Comparison of ENCODE assay signal across 26 cellular contexts in the genomic region with DNA sequence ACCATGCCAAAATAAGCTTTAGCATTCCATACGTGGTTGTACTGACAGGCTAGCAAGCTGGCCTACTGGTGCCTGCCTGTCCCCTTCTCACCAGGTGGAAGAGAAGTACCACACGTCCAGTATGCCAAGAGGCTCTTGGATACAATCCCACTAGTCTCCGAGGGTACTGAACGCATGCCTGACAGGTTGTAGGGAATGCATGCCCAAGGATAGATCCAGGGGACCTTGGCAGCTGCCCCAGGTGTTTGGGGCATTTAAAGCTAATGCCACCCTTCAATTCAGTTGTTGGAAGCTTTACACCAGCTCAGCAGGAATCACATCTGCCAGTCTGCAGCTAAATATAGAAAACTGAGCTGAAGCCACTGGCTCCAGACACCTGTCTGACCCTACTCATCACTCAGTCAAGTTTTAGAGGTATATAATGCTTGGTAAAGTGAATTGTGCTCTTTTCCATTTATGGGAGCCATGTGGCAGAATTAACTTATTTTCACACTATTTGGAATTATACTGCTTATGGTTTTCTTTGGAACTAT. TPM values are rescaled to one million over a fixed set of nuclear protein-coding genes. Genes with fewer than 3 reads are reported as not detected.
DNase-seq lines count a peak whose midpoint lies in the region; ATAC-seq, FAIRE-seq and TF ChIP-seq lines count a peak whose summit lies in the region.
"Had no signal": no experiment of that assay in that cellular context is flagged by ENCODE, and none has a peak within 500 bp of the region (broad histone marks: within the 10 kb centered on the region; RNA-seq: fewer than 3 reads in every experiment).

No MANE protein-coding gene starts in this region.

- TF ChIP-seq CTCF in neural crest cell (conservative IDR thresholded peaks at IDR 0.05) = no peak
- no peak for TF ChIP-seq CTCF in D721Med (IDR thresholded peaks at IDR 0.05; ENCODE audit: insufficient read depth, missing control alignments)
- no peak for TF ChIP-seq CTCF in mucosa of descending colon (IDR thresholded peaks at IDR 0.05)

- peak overlapping the region; percentile 77 for H3K4me3 Mint-ChIP-seq in neural crest cell
- H3K4me3 Mint-ChIP-seq in activated naive CD4-positive, alpha-beta T cell treated with anti-CD3 and anti-CD28 coated beads for 36 hours = no peak overlapping the region
- H3K4me3 Mint-ChIP-seq: activated T-cell treated with anti-CD3 and anti-CD28 coated beads, Interleukin-2, amount 50 U/mL, for 4 hours; IgD-negative memory B cell; T-helper 2 cell treated with Interferon-gamma antibody and Interleukin-4, amounts not matched to agents 5 μg/mL and 100 μg/mL, for 36 hours had no signal

- peaks cover 8% of the 10 kb centered on the region for H3K9me3 Mint-ChIP-seq in neural crest cell
- H3K9me3 Mint-ChIP-seq in activated naive CD4-positive, alpha-beta T cell treated with anti-CD3 and anti-CD28 coated beads for 36 hours = peaks cover 6% of the 10 kb centered on the region
- H3K9me3 Mint-ChIP-seq: activated T-cell treated with anti-CD3 and anti-CD28 coated beads, Interleukin-2, amount 50 U/mL, for 4 hours had no signal

- peaks cover 6% of the 10 kb centered on the region for H3K27me3 Mint-ChIP-seq in neural crest cell (ENCODE audit: low read depth)
- peaks cover 38% of the 10 kb centered on the region for H3K27me3 Mint-ChIP-seq in activated naive CD4-positive, alpha-beta T cell treated with anti-CD3 and anti-CD28 coated beads for 36 hours (ENCODE audit: low read depth)

- no peak for ATAC-seq in mucosa of descending colon
- ATAC-seq: A549; activated CD8-positive, alpha-beta T cell treated with anti-CD3 and anti-CD28 coated beads, Interleukin-2, amount 10 ng/mL, durations not matched to agents 7 days and 5 days; activated T-cell treated with anti-CD3 and anti-CD28 coated beads, Interleukin-2, amount 50 U/mL, for 4 hours had no signal

- peaks cover 41% of the 10 kb centered on the region for H3K4me1 Mint-ChIP-seq in neural crest cell
- peaks cover 5% of the 10 kb centered on the region for H3K4me1 Mint-ChIP-seq in activated naive CD4-positive, alpha-beta T cell treated with anti-CD3 and anti-CD28 coated beads for 36 hours (ENCODE audit: low read depth)

- no peaks in the 10 kb centered on the region for H3K36me3 ChIP-seq in mucosa of descending colon (ENCODE audit: low read depth)
- H3K36me3 ChIP-seq: left ventricle myocardium inferior, MG63, vagina had no signal

- H3K4me1 ChIP-seq in mucosa of descending colon (ENCODE audit: low read depth) = peaks cover 11% of the 10 kb centered on the region

- CTCF ChIA-PET in activated naive CD4-positive, alpha-beta T cell treated with anti-CD3 and anti-CD28 coated beads for 36 hours (lab: Charles Lee) = interaction anchor here (1.2 to 1.4 kb wide), 3 partner anchors 8 to 472 kb away, joined by 3 to 4 read pairs (median 3); a partner anchor contains a TSS

- DNase-seq in NCI-H2107 treated with DMSO at 0.1 percent for 48 hours (lab: John Stamatoyannopoulos, UW; ENCODE audit: unreplicated experiment) (peak; percentile 56), NCI-H2107 (lab: John Stamatoyannopoulos, UW) (no peak), NCI-H146 (lab: John Stamatoyannopoulos, UW) (peak; percentile 36), NCI-H774 (lab: John Stamatoyannopoulos, UW) (peak; percentile 49), neural crest cell (ENCODE audit: low read depth, low spot score) (no peak), D721Med (ENCODE audit: insufficient read length, low spot score) (no peak), mucosa of descending colon (no peak)
- no peak for DNase-seq in activated naive CD4-positive, alpha-beta T cell treated with anti-CD3 and anti-CD28 coated beads for 36 hours
- DNase-seq: activated CD4-positive, CD25-positive, alpha-beta regulatory T cell; activated CD8-positive, alpha-beta T cell treated with anti-CD3 and anti-CD28 coated beads, Interleukin-2, amount 10 ng/mL, durations not matched to agents 7 days and 5 days; activated naive CD4-positive, alpha-beta T cell treated with anti-CD3 and anti-CD28 coated beads, Interleukin-2, amount 50 U/mL, for 16 hours; activated T-cell treated with anti-CD3 and anti-CD28 coated beads, Interleukin-2, amount 50 U/mL, for 4 hours; C1 segment of cervical spinal cord; DND-41; glutamatergic neuron; left ventricle myocardium inferior; MG63; NCI-H526 treated with DMSO at 0.1 percent for 48 hours; PC-9; stimulated activated CD4-positive, alpha-beta T cell treated with anti-CD3 and anti-CD28 coated beads, Interleukin-4, amount 100 ng/mL, for 4 hours had no signal

- no peak overlapping the region for H3K4me3 ChIP-seq in mucosa of descending colon
- H3K4me3 ChIP-seq: A549, left ventricle myocardium inferior, MG63, PC-9, smooth muscle cell, vagina had no signal

- no peaks in the 10 kb centered on the region for H3K9me3 ChIP-seq in mucosa of descending colon
- H3K9me3 ChIP-seq: A549, left ventricle myocardium inferior, MG63, vagina had no signal

- H3K36me3 Mint-ChIP-seq in neural crest cell (ENCODE audit: low read depth) = peaks cover 24% of the 10 kb centered on the region
- H3K36me3 Mint-ChIP-seq in activated naive CD4-positive, alpha-beta T cell treated with anti-CD3 and anti-CD28 coated beads for 36 hours (ENCODE audit: low read depth) = peaks cover 1% of the 10 kb centered on the region

- intact Hi-C loops in activated naive CD4-positive, alpha-beta T cell treated with anti-CD3 and anti-CD28 coated beads for 36 hours (cut with micrococcal nuclease) = no loop called here
- intact Hi-C loops in mucosa of descending colon (cut with DNase I, micrococcal nuclease) = no loop called here

- no peak overlapping the region for H3K27ac Mint-ChIP-seq in neural crest cell (ENCODE audit: unreplicated experiment)
- H3K27ac Mint-ChIP-seq in activated naive CD4-positive, alpha-beta T cell treated with anti-CD3 and anti-CD28 coated beads for 36 hours = no peak overlapping the region
- H3K27ac Mint-ChIP-seq: IgD-negative memory B cell; T-helper 2 cell treated with Interferon-gamma antibody and Interleukin-4, amounts not matched to agents 5 μg/mL and 100 μg/mL, for 36 hours had no signal

- FAIRE-seq in D721Med (lab: Jason Lieb, UNC) = no peak
- FAIRE-seq: A549, astrocyte had no signal

RNA-seq across cellular contexts. Expression of a gene that starts 4.9 kb away (rescaled TPM):
- total RNA-seq in neural crest cell = 655 and 665 TPM in 2 replicates
- total RNA-seq in activated naive CD4-positive, alpha-beta T cell treated with anti-CD3 and anti-CD28 coated beads for 36 hours = under 1 TPM in 1 of 2 experiments, not detected in 1; 0.12 TPM
- total RNA-seq in mucosa of descending colon = 10 to 100 TPM in 1 of 3 donors, 1 to 10 TPM in 1, under 1 TPM in 1; 0.87 to 18.5 (median 3.6) TPM
- total RNA-seq: activated CD8-positive, alpha-beta T cell treated with anti-CD3 and anti-CD28 coated beads, Interleukin-2, amount 10 ng/mL, durations not matched to agents 7 days and 5 days had no signal

RNA-seq across cellular contexts. Expression of a gene that starts 36.2 kb away (rescaled TPM):
- total RNA-seq in neural crest cell (26.3 and 27.9 TPM in 2 replicates), mucosa of descending colon (10 to 100 TPM; 14.8 to 19.8 (median 16.2) TPM)
- total RNA-seq in activated naive CD4-positive, alpha-beta T cell treated with anti-CD3 and anti-CD28 coated beads for 36 hours = 10 to 100 TPM; 23.9 to 26.2 TPM

Comparison
In these comparisons a context has a peak if more than half of its experiments do, and no peak if none do; other contexts are left out.
1. DNase-seq: peak in NCI-H2107 treated with DMSO at 0.1 percent for 48 hours (single experiment), NCI-H146 (single experiment) and NCI-H774 (single experiment); none in NCI-H2107 (single experiment), neural crest cell (single experiment), activated naive CD4-positive, alpha-beta T cell treated with anti-CD3 and anti-CD28 coated beads for 36 hours (single experiment), D721Med (single experiment) and mucosa of descending colon (0 of 3).
2. RNA of a gene that starts 4.9 kb away (total RNA-seq): 655 to 665 TPM in neural crest cell; 0.87 to 18.5 TPM in mucosa of descending colon and 0.12 TPM in activated naive CD4-positive, alpha-beta T cell treated with anti-CD3 and anti-CD28 coated beads for 36 hours; every median in the first group is over 10 times any median in the second.